In genomic region chr19:38072776-38073411, GRCh38 we compare ENCODE assay signal across 12 cellular contexts.
"Had no signal": no experiment of that assay in that cellular context is flagged by ENCODE, and none has a peak within 500 bp of the region (broad histone marks: within the 10 kb centered on the region; RNA-seq: fewer than 3 reads in every experiment).

No MANE protein-coding gene starts in this region.

- H3K4me3 ChIP-seq: lung, tibial nerve had no signal

- DNase-seq: activated CD4-positive, alpha-beta T cell treated with anti-CD3 and anti-CD28 coated beads for 36 hours; activated CD8-positive, alpha-beta memory T cell treated with anti-CD3 and anti-CD28 coated beads, Interleukin-2, amount 50 U/mL, for 48 hours; activated CD8-positive, alpha-beta T cell treated with anti-CD3 and anti-CD28 coated beads, Interleukin-2, amount 10 ng/mL, durations not matched to agents 7 days and 5 days; activated naive CD4-positive, alpha-beta T cell treated with Interleukin-2 at 50 U/mL for 16 hours; central memory CD4-positive, alpha-beta T cell; endodermal cell; naive thymus-derived CD4-positive, alpha-beta T cell; small intestine had no signal

- H3K27me3 ChIP-seq: tibial nerve had no signal

- H3K27ac ChIP-seq: parathyroid adenoma, tibial nerve had no signal

- H3K27ac Mint-ChIP-seq: activated CD4-positive, alpha-beta T cell treated with anti-CD3 and anti-CD28 coated beads for 36 hours; activated CD8-positive, alpha-beta T cell treated with anti-CD3 and anti-CD28 coated beads, Interleukin-2, amount 10 ng/mL, durations not matched to agents 7 days and 5 days; endodermal cell; T-helper 1 cell treated with Interleukin-12 subunit alpha and Interleukin-12 subunit beta and Interleukin-4 antibody, amounts not matched to agents 30 μg/mL and 1 μg/mL, for 36 hours had no signal

- H3K4me3 Mint-ChIP-seq: activated CD4-positive, alpha-beta T cell treated with anti-CD3 and anti-CD28 coated beads for 36 hours; activated CD8-positive, alpha-beta T cell treated with anti-CD3 and anti-CD28 coated beads, Interleukin-2, amount 10 ng/mL, durations not matched to agents 7 days and 5 days; endodermal cell; naive thymus-derived CD4-positive, alpha-beta T cell; T-helper 1 cell treated with Interleukin-12 subunit alpha and Interleukin-12 subunit beta and Interleukin-4 antibody, amounts not matched to agents 30 μg/mL and 1 μg/mL, for 36 hours had no signal

- FAIRE-seq: small intestine had no signal

- H3K27me3 Mint-ChIP-seq: activated CD4-positive, alpha-beta T cell treated with anti-CD3 and anti-CD28 coated beads for 36 hours; naive thymus-derived CD4-positive, alpha-beta T cell had no signal

- H2AFZ ChIP-seq: parathyroid adenoma had no signal

- H3K9ac ChIP-seq: parathyroid adenoma had no signal

- ATAC-seq: activated CD8-positive, alpha-beta T cell treated with anti-CD3 and anti-CD28 coated beads, Interleukin-2, amount 10 ng/mL, durations not matched to agents 7 days and 5 days; naive thymus-derived CD4-positive, alpha-beta T cell had no signal

- H3K79me2 ChIP-seq: parathyroid adenoma had no signal

- H3K4me1 ChIP-seq: parathyroid adenoma, tibial nerve had no signal
